In genomic region chr9:124873664-124874063, GRCh38 we compare ENCODE assay signal across 20 cellular contexts. TPM values are rescaled to one million over a fixed set of nuclear protein-coding genes. Genes with fewer than 3 reads are reported as not detected.
DNase-seq lines count a peak whose midpoint lies in the region; ATAC-seq, FAIRE-seq and TF ChIP-seq lines count a peak whose summit lies in the region.
"Had no signal": no experiment of that assay in that cellular context is flagged by ENCODE, and none has a peak within 500 bp of the region (broad histone marks: within the 10 kb centered on the region; RNA-seq: fewer than 3 reads in every experiment).

No MANE protein-coding gene starts in this region.

- H3K4me1 ChIP-seq in K562 (replicated peaks in 1 of 2; ENCODE audit: control insufficient read depth in 2 of 2, insufficient read depth in 2 of 2, low read length in 2 of 2) (peaks cover 18 to 34% of the 10 kb centered on the region in 2 experiments; a peak in 4 of 5 replicates), osteoblast (ENCODE audit: insufficient read depth, low read length) (peaks cover 33% of the 10 kb centered on the region), ascending aorta (peaks cover 8 to 28% of the 10 kb centered on the region in 2 donors)

- BruUV-seq in K562 (replicated peaks; lab: Mats Ljungman, UMichigan) = no TSS peak

- no peaks in the 10 kb centered on the region for H3K9me3 ChIP-seq in K562 (replicated peaks; ENCODE audit: control insufficient read depth, insufficient read depth, low read depth, low read length)
- H3K9me3 ChIP-seq in osteoblast (ENCODE audit: low read depth, low read length) = no peaks in the 10 kb centered on the region
- no peaks in the 10 kb centered on the region for H3K9me3 ChIP-seq in ascending aorta
- H3K9me3 ChIP-seq: A549, HAP-1, tibial artery had no signal

- POLR2A ChIA-PET in K562 (lab: Yijun Ruan, JAX) = interaction anchor here (1.5 kb wide), 1 partner anchor 18 kb away, joined by 4 read pairs; no protein-coding TSS in a partner anchor

- CTCF ChIA-PET in activated CD8-positive, alpha-beta memory T cell treated with anti-CD3 and anti-CD28 coated beads, Interleukin-2, amount 10 ng/mL, durations not matched to agents 7 days and 5 days (lab: Charles Lee) = interaction anchor here (1.1 to 2.3 kb wide), 3 partner anchors 12 to 21 kb away, joined by 6 to 9 read pairs (median 9); partner anchors contain the start of genes ARPC5L, RPL35 and WDR38
- CTCF ChIA-PET in K562 (lab: Yijun Ruan, JAX; ENCODE audit: low intra/inter-chr PET ratio) = no interaction called here

- FAIRE-seq in K562 (lab: Jason Lieb, UNC) = no peak
- FAIRE-seq in D721Med (lab: Jason Lieb, UNC) = no peak
- FAIRE-seq: A549, GM12891, HepG2 had no signal

- H3K9me3 Mint-ChIP-seq in activated CD8-positive, alpha-beta memory T cell treated with anti-CD3 and anti-CD28 coated beads, Interleukin-2, amount 10 ng/mL, durations not matched to agents 7 days and 5 days (ENCODE audit: low read depth) = no peaks in the 10 kb centered on the region
- no peaks in the 10 kb centered on the region for H3K9me3 Mint-ChIP-seq in HFFc6

- H3K27me3 Mint-ChIP-seq in activated CD8-positive, alpha-beta memory T cell treated with anti-CD3 and anti-CD28 coated beads, Interleukin-2, amount 10 ng/mL, durations not matched to agents 7 days and 5 days = no peaks in the 10 kb centered on the region
- H3K27me3 Mint-ChIP-seq in HFFc6 (ENCODE audit: insufficient read depth) = no peaks in the 10 kb centered on the region; the same call in 1 of the 2 replicates
- H3K27me3 Mint-ChIP-seq: activated naive CD8-positive, alpha-beta T cell had no signal

- peak overlapping the region; percentile 30 for H3K4me3 Mint-ChIP-seq in activated CD8-positive, alpha-beta memory T cell treated with anti-CD3 and anti-CD28 coated beads, Interleukin-2, amount 10 ng/mL, durations not matched to agents 7 days and 5 days
- no peak overlapping the region for H3K4me3 Mint-ChIP-seq in HFFc6

- ATAC-seq in activated CD8-positive, alpha-beta memory T cell treated with anti-CD3 and anti-CD28 coated beads, Interleukin-2, amount 10 ng/mL, durations not matched to agents 7 days and 5 days = no peak
- no peak for ATAC-seq in K562
- ATAC-seq: A549, HepG2, right cardiac atrium had no signal

- peaks cover 67% of the 10 kb centered on the region for H3K36me3 Mint-ChIP-seq in activated CD8-positive, alpha-beta memory T cell treated with anti-CD3 and anti-CD28 coated beads, Interleukin-2, amount 10 ng/mL, durations not matched to agents 7 days and 5 days
- H3K36me3 Mint-ChIP-seq in HFFc6 (ENCODE audit: low read depth) = peaks cover 36% of the 10 kb centered on the region

- H3K27ac ChIP-seq in K562 (ENCODE audit: extremely low read depth, low read depth, low read length) = no peak overlapping the region; the same call in 2 of the 3 replicates
- H3K27ac ChIP-seq in osteoblast (ENCODE audit: low read depth, low read length) = peak overlapping the region; percentile 9
- no peak overlapping the region for H3K27ac ChIP-seq in ascending aorta

- H2AFZ ChIP-seq in K562 (ENCODE audit: low read depth, low read length) (no peak overlapping the region), osteoblast (ENCODE audit: low read length) (no peak overlapping the region)

- H3K4me1 Mint-ChIP-seq in activated CD8-positive, alpha-beta memory T cell treated with anti-CD3 and anti-CD28 coated beads, Interleukin-2, amount 10 ng/mL, durations not matched to agents 7 days and 5 days = peaks cover 51% of the 10 kb centered on the region
- peaks cover 42% of the 10 kb centered on the region for H3K4me1 Mint-ChIP-seq in HFFc6 (ENCODE audit: low read depth)

- peaks cover 16% of the 10 kb centered on the region for H3K9me1 ChIP-seq in K562 (ENCODE audit: control insufficient read depth, insufficient read depth, low read length)

- no peak for TF ChIP-seq EP300 in K562 (IDR thresholded peaks at IDR 0.05; ENCODE audit: low read length)

- H3K4me2 ChIP-seq in K562 (ENCODE audit: insufficient read depth, low read length) (no peak overlapping the region), osteoblast (ENCODE audit: insufficient read depth, low read length) (no peak overlapping the region)
- H3K4me2 ChIP-seq: A549 had no signal

- 98% methylated on average over 14 of the region's 14 CpGs for WGBS in K562 (ENCODE audit: insufficient coverage, low coverage, missing lambda C conversion rate)

- H3K36me3 ChIP-seq in K562 (ENCODE audit: control insufficient read depth, insufficient read depth, low read length) = peaks cover 84% of the 10 kb centered on the region
- peaks cover 65% of the 10 kb centered on the region for H3K36me3 ChIP-seq in osteoblast (ENCODE audit: insufficient read depth, low read length)
- H3K36me3 ChIP-seq in ascending aorta = peaks cover 43 to 53% of the 10 kb centered on the region in 2 donors

- TF ChIP-seq RAD21 in K562 (CRISPR knock-in tag; conservative IDR thresholded peaks at IDR 0.05 in 1 of 2, IDR thresholded peaks at IDR 0.05 in 1 of 2) = no peak

- DNase-seq in activated CD8-positive, alpha-beta memory T cell treated with anti-CD3 and anti-CD28 coated beads, Interleukin-2, amount 10 ng/mL, durations not matched to agents 7 days and 5 days = no peak
- DNase-seq in activated CD8-positive, alpha-beta memory T cell treated with anti-CD3 and anti-CD28 coated beads for 24 hours = no peak
- DNase-seq in NCI-H226 (peak; percentile 60), K562 (ENCODE audit: extremely low read depth in 1 of 4, low spot score in 3 of 4) (no peak), osteoblast (ENCODE audit: insufficient read length, low spot score, missing footprints) (peak; percentile 43), HFFc6 (no peak), D721Med (ENCODE audit: insufficient read length, low spot score) (no peak), ascending aorta (ENCODE audit: low spot score in 2 of 2) (no peak)
- DNase-seq: NCI-H1417 treated with DMSO at 0.1 percent for 48 hours, NCI-H82, tibial artery had no signal

- H4K20me1 ChIP-seq in K562 (replicated peaks; ENCODE audit: control insufficient read depth, insufficient read depth, low read length) (peaks cover 29% of the 10 kb centered on the region), osteoblast (ENCODE audit: insufficient read depth, low read length) (peaks cover 70% of the 10 kb centered on the region)

- intact Hi-C loops in K562 (cut with micrococcal nuclease) = no loop called here
- intact Hi-C loops in ascending aorta (cut with DNase I) = no loop called here

- H3K79me2 ChIP-seq in K562 (ENCODE audit: control insufficient read depth, insufficient read depth, low read length) = peaks cover 70% of the 10 kb centered on the region
- peaks cover 81% of the 10 kb centered on the region for H3K79me2 ChIP-seq in osteoblast (ENCODE audit: insufficient read depth, low read length)

- H3K9ac ChIP-seq in K562 (ENCODE audit: insufficient read depth in 1 of 2, low read depth in 2 of 2, low read length in 2 of 2) = peak overlapping the region in 1 of 2 experiments; percentile 14; a peak in 1 of 4 replicates

- TF ChIP-seq CTCF in K562 (IDR thresholded peaks at IDR 0.05 in 2 of 3, conservative IDR thresholded peaks at IDR 0.05 in 1 of 3; ENCODE audit: insufficient read depth in 2 of 3, low read depth in 1 of 3, low read length in 3 of 3) = no peak
- no peak for TF ChIP-seq CTCF in osteoblast (IDR thresholded peaks at IDR 0.05; ENCODE audit: extremely low read depth, low read depth, low read length)
- no peak for TF ChIP-seq CTCF in HFFc6 (IDR thresholded peaks at IDR 0.05)
- TF ChIP-seq CTCF in D721Med (IDR thresholded peaks at IDR 0.05; ENCODE audit: insufficient read depth, missing control alignments) = no peak
- no peak for TF ChIP-seq CTCF in ascending aorta (IDR thresholded peaks at IDR 0.05)

- H3K27me3 ChIP-seq in K562 (ENCODE audit: control insufficient read depth in 2 of 2, insufficient read depth in 2 of 2, low read length in 2 of 2) (no peaks in the 10 kb centered on the region), osteoblast (ENCODE audit: insufficient read depth, low read length) (no peaks in the 10 kb centered on the region), ascending aorta (no peaks in the 10 kb centered on the region)
- H3K27me3 ChIP-seq: tibial artery had no signal

- H3K4me3 ChIP-seq in K562 = no peak overlapping the region
- H3K4me3 ChIP-seq in osteoblast (ENCODE audit: insufficient read depth, low read length) = no peak overlapping the region
- no peak overlapping the region for H3K4me3 ChIP-seq in ascending aorta
- H3K4me3 ChIP-seq: A549, HAP-1, tibial artery had no signal

- in situ Hi-C loops in K562 (cut with MboI) = no loop called here

- H3K27ac Mint-ChIP-seq in activated CD8-positive, alpha-beta memory T cell treated with anti-CD3 and anti-CD28 coated beads, Interleukin-2, amount 10 ng/mL, durations not matched to agents 7 days and 5 days = peak overlapping the region; percentile 65
- H3K27ac Mint-ChIP-seq in HFFc6 = no peak overlapping the region
- H3K27ac Mint-ChIP-seq: activated naive CD8-positive, alpha-beta T cell had no signal

- TF ChIP-seq POLR2A in K562 (conservative IDR thresholded peaks at IDR 0.05) = no peak

RNA-seq across cellular contexts. Expression of gene ARPC5L, which starts 11.7 kb away (rescaled TPM):
- 10 to 100 TPM; 79.1 to 90.6 TPM for total RNA-seq in activated CD8-positive, alpha-beta memory T cell treated with anti-CD3 and anti-CD28 coated beads, Interleukin-2, amount 10 ng/mL, durations not matched to agents 7 days and 5 days
- total RNA-seq in K562 (2011; cell fraction: chromatin; rRNA removed; ENCODE audit: low replicate concordance) = 58.8 and 69.4 TPM in 2 replicates
- total RNA-seq in K562 (2011; cell fraction: nucleolus; rRNA removed) = 35.7 and 42.4 TPM in 2 replicates
- 46.7 and 58.8 TPM in 2 replicates for total RNA-seq in K562 (2011; cell fraction: nucleoplasm; rRNA removed)
- 63.8 and 64.3 TPM in 2 replicates for total RNA-seq in K562 (2014; rRNA removed)
- 56.8 and 63.7 TPM in 2 replicates for total RNA-seq in K562 (2014; rRNA removed; fragmentation: Illumina TruSeq; extraction: Trizol)
- total RNA-seq in K562 (2015; rRNA removed; fragmentation: Illumina TruSeq; extraction: Trizol) = 63.9 and 64.1 TPM in 2 replicates
- total RNA-seq in K562 (2021) = 58.1 and 65.2 TPM in 2 replicates
- 62.9 and 89.7 TPM in 2 replicates for polyA plus RNA-seq in K562 (2011; rRNA removed)
- 44.8 TPM in 2 replicates for polyA plus RNA-seq in K562 (2011; cell fraction: cytosol; rRNA removed)
- 26.6 and 32.7 TPM in 2 replicates for polyA plus RNA-seq in K562 (2011; cell fraction: nucleus; rRNA removed)
- 58.5 and 69.9 TPM in 2 replicates for polyA plus RNA-seq in K562 (2012)
- 50.7 and 51.8 TPM in 2 replicates for polyA plus RNA-seq in K562 (2014; fragmentation: Illumina TruSeq; extraction: Trizol)
- 10 to 100 TPM; 25.4 to 26.3 TPM for polyA plus RNA-seq in K562 (2014; fragmentation: Nextera tagmentation; extraction: Ambion mirVana)
- polyA plus RNA-seq in K562 (2014; rRNA removed) = 111 and 113 TPM in 2 replicates
- 42.7 and 53.5 TPM in 2 replicates for polyA minus RNA-seq in K562 (2011; rRNA and poly(A)+ RNA removed)
- 15.4 and 22.6 TPM in 2 replicates for polyA minus RNA-seq in K562 (2011; cell fraction: cytosol; rRNA and poly(A)+ RNA removed)
- polyA minus RNA-seq in K562 (2011; cell fraction: nucleus; rRNA and poly(A)+ RNA removed) = 12.3 and 12.5 TPM in 2 replicates
- 9.8 and 11.8 TPM in 2 replicates for total RNA-seq in osteoblast
- total RNA-seq in HFFc6 (2021; fragmentation: NEBNext Ultra II Directional; extraction: Animal tissue kit (Norgen Biotek cat#: 25700)) = 10 to 100 TPM; 39.0 to 55.9 (median 44.7) TPM
- 12.0 TPM for total RNA-seq in ascending aorta

RNA-seq across cellular contexts. Expression of gene RPL35, which starts 11.9 kb away (rescaled TPM):
- 1,000 to 10,000 TPM; 1,421 to 1,557 TPM for total RNA-seq in activated CD8-positive, alpha-beta memory T cell treated with anti-CD3 and anti-CD28 coated beads, Interleukin-2, amount 10 ng/mL, durations not matched to agents 7 days and 5 days
- 82.3 and 233 TPM in 2 replicates for total RNA-seq in K562 (2011; cell fraction: chromatin; rRNA removed; ENCODE audit: low replicate concordance)
- 710 and 759 TPM in 2 replicates for total RNA-seq in K562 (2011; cell fraction: nucleolus; rRNA removed)
- 556 and 654 TPM in 2 replicates for total RNA-seq in K562 (2011; cell fraction: nucleoplasm; rRNA removed)
- total RNA-seq in K562 (2014; rRNA removed) (3,379 and 5,070 TPM in 2 replicates), K562 (2014; rRNA removed; fragmentation: Illumina TruSeq; extraction: Trizol) (1,284 and 1,755 TPM in 2 replicates), K562 (2015; rRNA removed; fragmentation: Illumina TruSeq; extraction: Trizol) (3,383 and 3,546 TPM in 2 replicates), K562 (2021) (2,106 and 2,300 TPM in 2 replicates), osteoblast (1,644 and 1,645 TPM in 2 replicates), ascending aorta (2,123 TPM)
- polyA plus RNA-seq in K562 (2011; rRNA removed) (2,343 and 2,530 TPM in 2 replicates), K562 (2014; fragmentation: Illumina TruSeq; extraction: Trizol) (3,405 and 3,414 TPM in 2 replicates), K562 (2014; fragmentation: Nextera tagmentation; extraction: Ambion mirVana) (1,000 to 10,000 TPM; 4,709 to 5,101 TPM), K562 (2014; rRNA removed) (4,604 and 5,028 TPM in 2 replicates)
- 2,634 and 3,242 TPM in 2 replicates for polyA plus RNA-seq in K562 (2011; cell fraction: cytosol; rRNA removed)
- 2,032 and 2,780 TPM in 2 replicates for polyA plus RNA-seq in K562 (2011; cell fraction: nucleus; rRNA removed)
- 2,776 and 4,833 TPM in 2 replicates for polyA plus RNA-seq in K562 (2012)
- polyA minus RNA-seq in K562 (2011; rRNA and poly(A)+ RNA removed) = 286 and 426 TPM in 2 replicates
- 256 and 334 TPM in 2 replicates for polyA minus RNA-seq in K562 (2011; cell fraction: cytosol; rRNA and poly(A)+ RNA removed)
- 214 and 338 TPM in 2 replicates for polyA minus RNA-seq in K562 (2011; cell fraction: nucleus; rRNA and poly(A)+ RNA removed)
- total RNA-seq in HFFc6 (2021; fragmentation: NEBNext Ultra II Directional; extraction: Animal tissue kit (Norgen Biotek cat#: 25700)) = 1,000 to 10,000 TPM; 1,470 to 1,706 (median 1,550) TPM

RNA-seq across cellular contexts. Expression of gene WDR38, which starts 20.4 kb away (rescaled TPM):
- not detected for total RNA-seq in activated CD8-positive, alpha-beta memory T cell treated with anti-CD3 and anti-CD28 coated beads, Interleukin-2, amount 10 ng/mL, durations not matched to agents 7 days and 5 days
- total RNA-seq in K562 (2011; cell fraction: chromatin; rRNA removed; ENCODE audit: low replicate concordance) = not detected in 2 replicates
- total RNA-seq in K562 (2011; cell fraction: nucleolus; rRNA removed) = not detected in 2 replicates
- total RNA-seq in K562 (2011; cell fraction: nucleoplasm; rRNA removed) = not detected in 2 replicates
- total RNA-seq in K562 (2014; rRNA removed) (not detected in 2 replicates), K562 (2014; rRNA removed; fragmentation: Illumina TruSeq; extraction: Trizol) (not detected in 2 replicates), K562 (2015; rRNA removed; fragmentation: Illumina TruSeq; extraction: Trizol) (not detected in 2 replicates), K562 (2021) (not detected in 2 replicates), osteoblast (not detected in 2 replicates), ascending aorta (not detected)
- polyA plus RNA-seq in K562 (2011; rRNA removed) (not detected in 2 replicates), K562 (2014; fragmentation: Illumina TruSeq; extraction: Trizol) (not detected in 2 replicates), K562 (2014; fragmentation: Nextera tagmentation; extraction: Ambion mirVana) (not detected), K562 (2014; rRNA removed) (not detected in 2 replicates)
- not detected in 2 replicates for polyA plus RNA-seq in K562 (2011; cell fraction: cytosol; rRNA removed)
- polyA plus RNA-seq in K562 (2011; cell fraction: nucleus; rRNA removed) = not detected in 2 replicates
- 0.05 TPM in 1 of 2 replicates, not detected in the other for polyA plus RNA-seq in K562 (2012)
- polyA minus RNA-seq in K562 (2011; rRNA and poly(A)+ RNA removed) = not detected in 2 replicates
- not detected in 2 replicates for polyA minus RNA-seq in K562 (2011; cell fraction: cytosol; rRNA and poly(A)+ RNA removed)
- polyA minus RNA-seq in K562 (2011; cell fraction: nucleus; rRNA and poly(A)+ RNA removed) = not detected in 2 replicates
- not detected for total RNA-seq in HFFc6 (2021; fragmentation: NEBNext Ultra II Directional; extraction: Animal tissue kit (Norgen Biotek cat#: 25700))
- total RNA-seq: fibroblast of villous mesenchyme, HepG2, kidney epithelial cell, right cardiac atrium, SK-MEL-5 had no signal
- polyA plus RNA-seq: A549, HepG2 had no signal

Comparison
In these comparisons a context has a peak if more than half of its experiments do, and no peak if none do; other contexts are left out.
1. DNase-seq: peak in NCI-H226 (single experiment) and osteoblast (single experiment); none in activated CD8-positive, alpha-beta memory T cell treated with anti-CD3 and anti-CD28 coated beads, Interleukin-2, amount 10 ng/mL, durations not matched to agents 7 days and 5 days (single experiment), activated CD8-positive, alpha-beta memory T cell treated with anti-CD3 and anti-CD28 coated beads for 24 hours (single experiment), K562 (0 of 4), HFFc6 (single experiment), D721Med (single experiment) and ascending aorta (0 of 2).